Comparison of ENCODE assay signal across 14 cellular contexts in genomic region chr2:176473851-176474250, GRCh38.
"Had no signal": no experiment of that assay in that cellular context is flagged by ENCODE, and none has a peak within 500 bp of the region (broad histone marks: within the 10 kb centered on the region; RNA-seq: fewer than 3 reads in every experiment).

No MANE protein-coding gene starts in this region.

- ATAC-seq: gastroesophageal sphincter; stimulated activated effector memory CD8-positive, alpha-beta T cell treated with anti-CD3 and anti-CD28 coated beads, Interleukin-12 subunit alpha, Interleukin-12 subunit beta, amount 100 ng/mL, for 72 hours had no signal

- H3K4me1 ChIP-seq: colonic mucosa, right atrium auricular region had no signal

- H3K27ac ChIP-seq: colonic mucosa, neutrophil, right atrium auricular region had no signal

- DNase-seq: activated B cell treated with CpG ODN at 0.5 μM for 24 hours; activated CD4-positive, alpha-beta T cell treated with anti-CD3 and anti-CD28 coated beads, Interleukin-2, amount 50 U/mL, for 1 hour; activated gamma-delta T cell; activated T-cell treated with anti-CD3 and anti-CD28 coated beads, Interleukin-2, amount 50 U/mL, for 1 hour; colonic mucosa; effector CD4-positive, alpha-beta T cell; kidney; posterior cingulate gyrus had no signal

- H3K9me3 Mint-ChIP-seq: activated B cell treated with CpG ODN at 0.5 μM for 24 hours; stimulated activated effector memory CD8-positive, alpha-beta T cell treated with anti-CD3 and anti-CD28 coated beads, Interleukin-12 subunit alpha, Interleukin-12 subunit beta, amount 100 ng/mL, for 72 hours had no signal

- H3K27me3 ChIP-seq: colonic mucosa, gastroesophageal sphincter, right atrium auricular region, tibial nerve had no signal

- H3K9me3 ChIP-seq: colonic mucosa, gastroesophageal sphincter, neutrophil, right atrium auricular region, tibial nerve had no signal

- H3K27ac Mint-ChIP-seq: activated B cell treated with CpG ODN at 0.5 μM for 24 hours; stimulated activated effector memory CD8-positive, alpha-beta T cell treated with anti-CD3 and anti-CD28 coated beads, Interleukin-12 subunit alpha, Interleukin-12 subunit beta, amount 100 ng/mL, for 72 hours had no signal

- H3K4me3 ChIP-seq: colonic mucosa, smooth muscle cell had no signal

- H3K4me3 Mint-ChIP-seq: activated B cell treated with CpG ODN at 0.5 μM for 24 hours had no signal

- H3K36me3 ChIP-seq: colonic mucosa, gastroesophageal sphincter, neutrophil, right atrium auricular region, tibial nerve had no signal

- H3K36me3 Mint-ChIP-seq: stimulated activated effector memory CD8-positive, alpha-beta T cell treated with anti-CD3 and anti-CD28 coated beads, Interleukin-12 subunit alpha, Interleukin-12 subunit beta, amount 100 ng/mL, for 72 hours had no signal

- H3K4me2 ChIP-seq: smooth muscle cell had no signal
